ENCODE assay signal across 23 cellular contexts in genomic region chr1:211198111-211198510, GRCh38.
A peak's percentile ranks its signal among the peaks of the same experiment; 100 is the strongest.
DNase-seq lines count a peak whose midpoint lies in the region; ATAC-seq and TF ChIP-seq lines count a peak whose summit lies in the region.
"Had no signal": no experiment of that assay in that cellular context is flagged by ENCODE, and none has a peak within 500 bp of the region (broad histone marks: within the 10 kb centered on the region; RNA-seq: fewer than 3 reads in every experiment).

No MANE protein-coding gene starts in this region.

- no peaks in the 10 kb centered on the region for H3K27me3 ChIP-seq in HUES48 (ENCODE audit: control insufficient read depth, insufficient read depth, low read length)
- H3K27me3 ChIP-seq: right lobe of liver had no signal

- H3K9ac ChIP-seq in HUES48 (ENCODE audit: low read depth, low read length): no peak overlapping the region

- H3K4me3 ChIP-seq in HUES48 (ENCODE audit: low read depth, low read length): no peak overlapping the region
- H3K4me3 ChIP-seq in astrocyte of the spinal cord (ENCODE audit: low read depth, low read length): no peak overlapping the region
- H3K4me3 ChIP-seq: HAP-1, right lobe of liver had no signal

- intact Hi-C loops in activated T-helper 2 cell treated with anti-CD3 and anti-CD28 coated beads, Interferon-gamma antibody, Interleukin-2, Interleukin-4, amounts not matched to agents 10 μg/mL and 5 μg/mL and 100 μg/mL, durations not matched to agents 14 hours and 24 hours and 36 hours (cut with micrococcal nuclease): no loop called here

- TF ChIP-seq CTCF in astrocyte of the spinal cord (IDR thresholded peaks at IDR 0.05; ENCODE audit: low read depth, low read length): no peak

- peaks cover 10% of the 10 kb centered on the region for H3K27me3 Mint-ChIP-seq in activated T-helper 2 cell treated with anti-CD3 and anti-CD28 coated beads, Interferon-gamma antibody, Interleukin-2, Interleukin-4, amounts not matched to agents 10 μg/mL and 5 μg/mL and 100 μg/mL, durations not matched to agents 14 hours and 24 hours and 36 hours (ENCODE audit: low read depth)
- H3K27me3 Mint-ChIP-seq: activated naive CD4-positive, alpha-beta T cell treated with anti-CD3 and anti-CD28 coated beads, Interleukin-2, amount 50 U/mL, for 24 hours had no signal

- no peak overlapping the region for H3K27ac Mint-ChIP-seq in activated T-helper 2 cell treated with anti-CD3 and anti-CD28 coated beads, Interferon-gamma antibody, Interleukin-2, Interleukin-4, amounts not matched to agents 10 μg/mL and 5 μg/mL and 100 μg/mL, durations not matched to agents 14 hours and 24 hours and 36 hours
- H3K27ac Mint-ChIP-seq: activated naive CD4-positive, alpha-beta T cell treated with anti-CD3 and anti-CD28 coated beads, Interleukin-2, amount 50 U/mL, for 24 hours; CD4-positive, CD25-positive, alpha-beta regulatory T cell had no signal

- no peaks in the 10 kb centered on the region for H3K9me3 Mint-ChIP-seq in activated T-helper 2 cell treated with anti-CD3 and anti-CD28 coated beads, Interferon-gamma antibody, Interleukin-2, Interleukin-4, amounts not matched to agents 10 μg/mL and 5 μg/mL and 100 μg/mL, durations not matched to agents 14 hours and 24 hours and 36 hours
- H3K9me3 Mint-ChIP-seq: activated naive CD4-positive, alpha-beta T cell treated with anti-CD3 and anti-CD28 coated beads, Interleukin-2, amount 50 U/mL, for 24 hours had no signal

- H3K4me1 Mint-ChIP-seq in activated T-helper 2 cell treated with anti-CD3 and anti-CD28 coated beads, Interferon-gamma antibody, Interleukin-2, Interleukin-4, amounts not matched to agents 10 μg/mL and 5 μg/mL and 100 μg/mL, durations not matched to agents 14 hours and 24 hours and 36 hours (ENCODE audit: low read depth): no peaks in the 10 kb centered on the region
- H3K4me1 Mint-ChIP-seq: activated naive CD4-positive, alpha-beta T cell treated with anti-CD3 and anti-CD28 coated beads, Interleukin-2, amount 50 U/mL, for 24 hours; CD4-positive, CD25-positive, alpha-beta regulatory T cell had no signal

- H3K36me3 Mint-ChIP-seq in activated T-helper 2 cell treated with anti-CD3 and anti-CD28 coated beads, Interferon-gamma antibody, Interleukin-2, Interleukin-4, amounts not matched to agents 10 μg/mL and 5 μg/mL and 100 μg/mL, durations not matched to agents 14 hours and 24 hours and 36 hours (ENCODE audit: low read depth): no peaks in the 10 kb centered on the region
- H3K36me3 Mint-ChIP-seq: activated naive CD4-positive, alpha-beta T cell treated with anti-CD3 and anti-CD28 coated beads, Interleukin-2, amount 50 U/mL, for 24 hours; CD4-positive, CD25-positive, alpha-beta regulatory T cell had no signal

- ATAC-seq in HG02970 (IDR thresholded peaks at IDR 0.05; ENCODE audit: low FRiP score, unreplicated experiment) (no peak), GM19455 (IDR thresholded peaks at IDR 0.05; ENCODE audit: unreplicated experiment) (no peak)
- ATAC-seq: right lobe of liver, T-helper 17 cell had no signal

- DNase-seq in A172 (ENCODE audit: low spot score) (peak; percentile 69), astrocyte of the spinal cord (ENCODE audit: low read depth, low spot score) (peak; percentile 60), foreskin melanocyte (peak; percentile 38)
- no peak for DNase-seq in activated T-helper 2 cell treated with anti-CD3 and anti-CD28 coated beads, Interferon-gamma antibody, Interleukin-2, Interleukin-4, amounts not matched to agents 10 μg/mL and 5 μg/mL and 100 μg/mL, durations not matched to agents 14 hours and 24 hours and 36 hours (ENCODE audit: low spot score)
- no peak for DNase-seq in activated CD8-positive, alpha-beta memory T cell treated with anti-CD3 and anti-CD28 coated beads, Interleukin-2, amount 50 U/mL, for 48 hours
- DNase-seq: 8988T; activated CD4-positive, alpha-beta T cell treated with anti-CD3 and anti-CD28 coated beads for 1 hour; CD4-positive, CD25-positive, alpha-beta regulatory T cell; central memory CD4-positive, alpha-beta T cell; head of caudate nucleus; islet precursor cell; NCI-H1105; NCI-H2171 treated with DMSO at 0.1 percent for 48 hours; nucleus accumbens; right lobe of liver; Right ventricle myocardium superior; stimulated activated CD4-positive, alpha-beta T cell treated with anti-CD3 and anti-CD28 coated beads, Interleukin-4, amount 100 ng/mL, for 4 hours; T-helper 17 cell had no signal

- H3K4me3 Mint-ChIP-seq in activated T-helper 2 cell treated with anti-CD3 and anti-CD28 coated beads, Interferon-gamma antibody, Interleukin-2, Interleukin-4, amounts not matched to agents 10 μg/mL and 5 μg/mL and 100 μg/mL, durations not matched to agents 14 hours and 24 hours and 36 hours (ENCODE audit: low read depth): no peak overlapping the region
- H3K4me3 Mint-ChIP-seq: activated naive CD4-positive, alpha-beta T cell treated with anti-CD3 and anti-CD28 coated beads, Interleukin-2, amount 50 U/mL, for 24 hours; CD4-positive, CD25-positive, alpha-beta regulatory T cell; T-helper 17 cell had no signal

- H3K9me3 ChIP-seq in HUES48 (ENCODE audit: control insufficient read depth, insufficient read depth, low read length): no peaks in the 10 kb centered on the region
- H3K9me3 ChIP-seq: HAP-1, right lobe of liver had no signal

- H3K36me3 ChIP-seq in HUES48 (ENCODE audit: control insufficient read depth, insufficient read depth, low read length): no peaks in the 10 kb centered on the region
- H3K36me3 ChIP-seq: HAP-1, right lobe of liver had no signal

- in situ Hi-C loops in astrocyte of the spinal cord (cut with HindIII; ENCODE audit: low sequenced_read_pairs): no loop called here

- no peaks in the 10 kb centered on the region for H3K4me1 ChIP-seq in HUES48 (ENCODE audit: control insufficient read depth, insufficient read depth, low read length)
- H3K4me1 ChIP-seq: HAP-1, right lobe of liver had no signal

- H3K27ac ChIP-seq in HUES48 (ENCODE audit: low read depth, low read length): peak overlapping the region; percentile 35
- H3K27ac ChIP-seq: right lobe of liver had no signal

Comparison
In these comparisons a context has a peak if more than half of its experiments do, and no peak if none do; other contexts are left out.
1. DNase-seq: peak in A172 (single experiment), astrocyte of the spinal cord (single experiment) and foreskin melanocyte (single experiment); none in activated T-helper 2 cell treated with anti-CD3 and anti-CD28 coated beads, Interferon-gamma antibody, Interleukin-2, Interleukin-4, amounts not matched to agents 10 μg/mL and 5 μg/mL and 100 μg/mL, durations not matched to agents 14 hours and 24 hours and 36 hours (single experiment) and activated CD8-positive, alpha-beta memory T cell treated with anti-CD3 and anti-CD28 coated beads, Interleukin-2, amount 50 U/mL, for 48 hours (single experiment).